8 cellular contexts compared by ENCODE assay signal in genomic region chr10:72308320-72308987, GRCh38. TPM values are rescaled to one million over a fixed set of nuclear protein-coding genes. Genes with fewer than 3 reads are reported as not detected.
DNase-seq lines count a peak whose midpoint lies in the region; ATAC-seq and TF ChIP-seq lines count a peak whose summit lies in the region.

No MANE protein-coding gene starts in this region.

- H3K27me3 ChIP-seq in OCI-LY1 (ENCODE audit: insufficient read depth, low read length), result no peaks in the 10 kb centered on the region

- no peak overlapping the region for H3K4me2 ChIP-seq in OCI-LY1 (ENCODE audit: low read length)

- H3K4me1 ChIP-seq in OCI-LY1 (ENCODE audit: insufficient read depth, low read length, severe bottlenecking) (peaks cover 63% of the 10 kb centered on the region), mesodermal cell (ENCODE audit: control insufficient read depth, insufficient read depth, low read length, poor library complexity, severe bottlenecking) (peaks cover 11% of the 10 kb centered on the region)

- H3F3A ChIP-seq in OCI-LY1 (ENCODE audit: insufficient read depth, low read length), result peaks cover 10% of the 10 kb centered on the region; the same call in 1 of the 2 replicates

- H3K27ac ChIP-seq in OCI-LY1 (ENCODE audit: low read depth, low read length, poor library complexity, severe bottlenecking) (peak overlapping the region; percentile 90), mesodermal cell (ENCODE audit: low read depth, low read length, severe bottlenecking) (peak overlapping the region; percentile 30)

- WGBS in mesodermal cell (ENCODE audit: insufficient coverage in 2 of 2), 2 experiments, result 89 to 98% methylated on average over 5 to 6 of the region's 7 CpGs

- no peaks in the 10 kb centered on the region for H3K79me2 ChIP-seq in OCI-LY1 (ENCODE audit: insufficient read depth, low read length)

- ATAC-seq in HG03135 (IDR thresholded peaks at IDR 0.05; ENCODE audit: unreplicated experiment), result no peak
- no peak for ATAC-seq in GM18907 (IDR thresholded peaks at IDR 0.05; ENCODE audit: unreplicated experiment)

- H3K9me3 ChIP-seq in OCI-LY1 (ENCODE audit: low read length), result no peaks in the 10 kb centered on the region
- no peaks in the 10 kb centered on the region for H3K9me3 ChIP-seq in mesodermal cell (ENCODE audit: control insufficient read depth, low read length)

- DNase-seq in GM03348 (ENCODE audit: low spot score) (peak; percentile 70), cerebellar nuclear complex (lab: John Stamatoyannopoulos, UW) (peak; percentile 48 to 90), NCI-H774 (lab: John Stamatoyannopoulos, UW) (no peak), NCI-H1105 treated with DMSO at 0.1 percent for 48 hours (lab: John Stamatoyannopoulos, UW) (no peak)

- H3K9ac ChIP-seq in OCI-LY1 (ENCODE audit: low read length), result no peak overlapping the region; the same call in 1 of the 2 replicates

- no peaks in the 10 kb centered on the region for H4K20me1 ChIP-seq in OCI-LY1 (ENCODE audit: insufficient read depth, low read length)

- H3K9me2 ChIP-seq in OCI-LY1 (ENCODE audit: low read depth, low read length), result no peaks in the 10 kb centered on the region

- no peak overlapping the region for H2AFZ ChIP-seq in OCI-LY1 (ENCODE audit: low read length)

- H3K4me3 ChIP-seq in OCI-LY1 (ENCODE audit: low read depth, low read length, poor library complexity, severe bottlenecking), result no peak overlapping the region
- H3K4me3 ChIP-seq in mesodermal cell (ENCODE audit: extremely low read depth, insufficient read depth, low read length, poor library complexity, severe bottlenecking), result no peak overlapping the region

- TF ChIP-seq CTCF in OCI-LY1 (IDR thresholded peaks at IDR 0.05; ENCODE audit: low read length), result no peak

- H3K36me3 ChIP-seq in OCI-LY1 (ENCODE audit: insufficient read depth, low read length), result no peaks in the 10 kb centered on the region
- no peaks in the 10 kb centered on the region for H3K36me3 ChIP-seq in mesodermal cell (ENCODE audit: control insufficient read depth, insufficient read depth, low read length)

RNA-seq across cellular contexts. Expression of gene DDIT4, which starts 34.7 kb away (rescaled TPM):
- 56.3 TPM for polyA plus RNA-seq in mesodermal cell (2013, experiment 1 of 2)
- polyA plus RNA-seq in mesodermal cell (2013, experiment 2 of 2), result 59.6 TPM

RNA-seq across cellular contexts. Expression of gene DNAJB12, which starts 46.3 kb away (rescaled TPM):
- 16.4 TPM for polyA plus RNA-seq in mesodermal cell (2013, experiment 1 of 2)
- polyA plus RNA-seq in mesodermal cell (2013, experiment 2 of 2), result 14.6 TPM

Comparison
In these comparisons a context has a peak if more than half of its experiments do, and no peak if none do; other contexts are left out.
1. DNase-seq: peak in GM03348 (single experiment) and cerebellar nuclear complex (2 of 2); none in NCI-H774 (single experiment) and NCI-H1105 treated with DMSO at 0.1 percent for 48 hours (single experiment).